In the genomic region with DNA sequence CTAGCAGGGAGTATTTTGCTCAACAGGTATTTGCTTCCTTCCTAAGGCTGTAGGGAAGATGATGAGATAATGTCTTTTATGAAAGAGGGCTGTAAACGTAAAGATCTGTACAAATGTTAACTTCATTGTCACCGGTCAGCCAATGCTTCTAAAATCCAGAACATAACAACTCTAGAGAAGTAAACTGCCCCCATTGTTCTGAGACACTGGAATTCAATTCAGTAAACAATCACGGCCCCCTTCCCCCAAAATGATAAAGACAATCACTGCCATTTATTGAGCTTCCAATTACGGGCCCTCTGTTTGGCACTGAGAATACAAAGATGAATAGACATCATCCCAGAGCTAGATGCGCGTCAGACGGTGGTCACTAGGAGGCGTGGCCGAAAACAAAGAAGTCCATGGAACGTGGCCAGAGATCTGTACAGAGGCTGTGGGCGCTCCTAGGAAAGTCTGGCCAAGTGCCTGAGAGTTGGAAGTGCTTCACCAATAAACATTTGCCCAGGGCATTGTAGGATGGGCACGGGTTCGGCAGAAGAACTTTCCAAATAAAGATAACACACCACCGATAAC, we compare ENCODE assay signal across 8 cellular contexts. TPM values are rescaled to one million over a fixed set of nuclear protein-coding genes. Genes with fewer than 3 reads are reported as not detected.
DNase-seq lines count a peak whose midpoint lies in the region; ATAC-seq, FAIRE-seq and TF ChIP-seq lines count a peak whose summit lies in the region.

No MANE protein-coding gene starts in this region.

- BruUV-seq in HepG2 (replicated peaks; lab: Mats Ljungman, UMichigan), result TSS peak; percentile 87

- POLR2A ChIA-PET in CD8-positive, alpha-beta memory T cell (lab: Charles Lee), result interaction anchor here (2.9 kb wide), 1 partner anchor 176 kb away, joined by 8 read pairs; a partner anchor contains a TSS
- POLR2A ChIA-PET in HepG2 (lab: Yijun Ruan, JAX), result interaction anchor here (0.8 to 4.2 kb wide), 22 partner anchors 9 to 800 kb away, joined by 3 to 50 read pairs (median 4); a partner anchor contains a TSS

- 7% methylated on average over 13 of the region's 14 CpGs for WGBS in HepG2 (ENCODE audit: low lambda C conversion rate)

- H3K27me3 Mint-ChIP-seq in CD8-positive, alpha-beta memory T cell, result no peaks in the 10 kb centered on the region
- H3K27me3 Mint-ChIP-seq in T-helper 2 cell treated with Interferon-gamma antibody and Interleukin-4, amounts not matched to agents 5 μg/mL and 100 μg/mL, for 36 hours (ENCODE audit: low read depth), result no peaks in the 10 kb centered on the region

- H3K9me3 ChIP-seq in CD8-positive, alpha-beta memory T cell (ENCODE audit: low read length), result no peaks in the 10 kb centered on the region
- H3K9me3 ChIP-seq in duodenal mucosa (ENCODE audit: control insufficient read depth in 1 of 2, low read length in 2 of 2) (no peaks in the 10 kb centered on the region), HepG2 (ENCODE audit: low read length) (no peaks in the 10 kb centered on the region)

- H3K79me2 ChIP-seq in HepG2 (ENCODE audit: insufficient read depth, low read length), result peaks cover 41% of the 10 kb centered on the region

- in situ Hi-C loops in HepG2 (cut with HindIII; ENCODE audit: extremely low pct_ligation_motif_present, low pct_unique_long_range_greater_than_20kb), result loop anchor here (10.0 kb wide), 1 partner anchor 293 kb away; no protein-coding TSS in a partner anchor

- no peaks in the 10 kb centered on the region; the same call in 1 of the 2 replicates for H4K20me1 ChIP-seq in HepG2 (ENCODE audit: insufficient read depth, low read length)

- peaks cover 40% of the 10 kb centered on the region for H3K36me3 ChIP-seq in CD8-positive, alpha-beta memory T cell (ENCODE audit: insufficient read depth, low read length)
- H3K36me3 ChIP-seq in duodenal mucosa (ENCODE audit: control insufficient read depth in 1 of 2, insufficient read depth in 2 of 2, low read length in 2 of 2) (peaks cover 24 to 41% of the 10 kb centered on the region in 2 donors), HepG2 (replicated peaks in 1 of 2; ENCODE audit: control insufficient read depth in 1 of 2, insufficient read depth in 2 of 2, low read length in 2 of 2) (peaks cover 12 to 54% of the 10 kb centered on the region in 2 experiments)

- peak; percentile 24 for ATAC-seq in GM21825 (IDR thresholded peaks at IDR 0.05; ENCODE audit: unreplicated experiment)
- peak; percentile 58 for ATAC-seq in HepG2
- ATAC-seq in HG02973 (IDR thresholded peaks at IDR 0.05; ENCODE audit: unreplicated experiment), result no peak

- no peak overlapping the region for H2AFZ ChIP-seq in HepG2 (ENCODE audit: low read length)

- FAIRE-seq in HepG2 (lab: Jason Lieb, UNC), result peak; percentile 86

- peaks cover 20 to 44% (median 31%) of the 10 kb centered on the region in 3 donors for H3K4me1 Mint-ChIP-seq in CD8-positive, alpha-beta memory T cell
- H3K4me1 Mint-ChIP-seq in T-helper 2 cell treated with Interferon-gamma antibody and Interleukin-4, amounts not matched to agents 5 μg/mL and 100 μg/mL, for 36 hours (ENCODE audit: low read depth), result peaks cover 35% of the 10 kb centered on the region

- H3K9me3 Mint-ChIP-seq in CD8-positive, alpha-beta memory T cell, result no peaks in the 10 kb centered on the region
- no peaks in the 10 kb centered on the region for H3K9me3 Mint-ChIP-seq in T-helper 2 cell treated with Interferon-gamma antibody and Interleukin-4, amounts not matched to agents 5 μg/mL and 100 μg/mL, for 36 hours

- H3K27ac ChIP-seq in CD8-positive, alpha-beta memory T cell (ENCODE audit: low read depth, low read length), result peak overlapping the region; percentile 94
- peak overlapping the region; percentile 87 for H3K27ac ChIP-seq in duodenal mucosa (ENCODE audit: low read depth, low read length)
- peak overlapping the region; percentile 99 for H3K27ac ChIP-seq in HepG2 (ENCODE audit: extremely low read length, insufficient read depth, low read length)

- peaks cover 17% of the 10 kb centered on the region for H3K4me1 ChIP-seq in CD8-positive, alpha-beta memory T cell (ENCODE audit: insufficient read depth, low read length)
- H3K4me1 ChIP-seq in duodenal mucosa (ENCODE audit: control insufficient read depth in 1 of 2, insufficient read depth in 2 of 2, low read length in 2 of 2) (peaks cover 16 to 19% of the 10 kb centered on the region in 2 donors), HepG2 (ENCODE audit: insufficient read depth, low read length) (peaks cover 42% of the 10 kb centered on the region)

- no peak for TF ChIP-seq EP300 in HepG2 (IDR thresholded peaks at IDR 0.05; ENCODE audit: low read depth in 2 of 2, low read length in 2 of 2)
- no peak for TF ChIP-seq EP300 in HepG2 (CRISPR knock-in tag; IDR thresholded peaks at IDR 0.05; ENCODE audit: borderline replicate concordance)

- peak overlapping the region; percentile 96 to 100 (median 99) for H3K27ac Mint-ChIP-seq in CD8-positive, alpha-beta memory T cell
- peak overlapping the region; percentile 99 for H3K27ac Mint-ChIP-seq in T-helper 2 cell treated with Interferon-gamma antibody and Interleukin-4, amounts not matched to agents 5 μg/mL and 100 μg/mL, for 36 hours

- intact Hi-C loops in HepG2 (cut with micrococcal nuclease; ENCODE audit: unreplicated experiment), result no loop called here

- no peaks in the 10 kb centered on the region for H3K27me3 ChIP-seq in CD8-positive, alpha-beta memory T cell (ENCODE audit: insufficient read depth, low read length, poor library complexity, severe bottlenecking)
- no peaks in the 10 kb centered on the region for H3K27me3 ChIP-seq in duodenal mucosa (ENCODE audit: control insufficient read depth in 1 of 2, insufficient read depth in 2 of 2, low read length in 2 of 2)
- H3K27me3 ChIP-seq in HepG2 (ENCODE audit: control insufficient read depth in 1 of 2, insufficient read depth in 2 of 2, low read length in 2 of 2), result no peaks in the 10 kb centered on the region; a peak in 1 of 5 replicates

- peak; percentile 34; the same call in 1 of the 2 replicates for TF ChIP-seq CTCF in HepG2 (CRISPR knock-in tag; IDR thresholded peaks at IDR 0.05)

- no peak for TF ChIP-seq RAD21 in HepG2 (CRISPR knock-in tag; IDR thresholded peaks at IDR 0.05)

- peak in 1 of 2 experiments; percentile 74; a peak in 3 of 4 replicates for TF ChIP-seq POLR2A in HepG2 (IDR thresholded peaks at IDR 0.05; ENCODE audit: insufficient read depth in 1 of 2, low read depth in 2 of 2, low read length in 2 of 2)

- peak in 2 of 5 donors; percentile 28 to 39 for DNase-seq in CD8-positive, alpha-beta memory T cell
- DNase-seq in MV-4-11 (lab: John Stamatoyannopoulos, UW) (peak; percentile 56), HepG2 (ENCODE audit: low spot score) (peak; percentile 83)
- DNase-seq in T-helper 2 cell treated with Interferon-gamma antibody and Interleukin-4, amounts not matched to agents 5 μg/mL and 100 μg/mL, for 36 hours (ENCODE audit: low spot score), result peak; percentile 62
- DNase-seq in stimulated activated CD4-positive, alpha-beta T cell treated with anti-CD3 and anti-CD28 coated beads, TNF-alpha, amount 100 ng/mL, for 48 hours (ENCODE audit: low read depth in 3 of 3), result peak; percentile 21 to 33 (median 22)

- H3K4me2 ChIP-seq in HepG2 (ENCODE audit: low read depth, low read length), result peak overlapping the region; percentile 89

- CTCF ChIA-PET in CD8-positive, alpha-beta memory T cell (lab: Charles Lee), result interaction anchor here (1.1 to 2.2 kb wide), 3 partner anchors 58 to 316 kb away, joined by 3 to 12 read pairs (median 5); no protein-coding TSS in a partner anchor
- CTCF ChIA-PET in HepG2 (lab: Yijun Ruan, JAX; ENCODE audit: low intra/inter-chr PET ratio, low total read pairs), result no interaction called here

- peak overlapping the region; percentile 92 for H3K4me3 ChIP-seq in CD8-positive, alpha-beta memory T cell (ENCODE audit: low read length)
- H3K4me3 ChIP-seq in duodenal mucosa (ENCODE audit: low read depth in 1 of 2, low read length in 2 of 2), result peak overlapping the region; percentile 81 to 93
- H3K4me3 ChIP-seq in HepG2 (replicated peaks in 1 of 3; ENCODE audit: insufficient read depth in 1 of 3, low read depth in 2 of 3, low read length in 3 of 3), result peak overlapping the region; percentile 68 to 87 (median 81)

- H3K4me3 Mint-ChIP-seq in CD8-positive, alpha-beta memory T cell, result peak overlapping the region; percentile 91 to 100 (median 92)
- peak overlapping the region; percentile 97 for H3K4me3 Mint-ChIP-seq in T-helper 2 cell treated with Interferon-gamma antibody and Interleukin-4, amounts not matched to agents 5 μg/mL and 100 μg/mL, for 36 hours

- H3K36me3 Mint-ChIP-seq in CD8-positive, alpha-beta memory T cell, result peaks cover 0 to 62% (median 2%) of the 10 kb centered on the region in 3 donors
- H3K36me3 Mint-ChIP-seq in T-helper 2 cell treated with Interferon-gamma antibody and Interleukin-4, amounts not matched to agents 5 μg/mL and 100 μg/mL, for 36 hours (ENCODE audit: low read depth), result peaks cover 58% of the 10 kb centered on the region

- peak overlapping the region; percentile 93 to 98 for H3K9ac ChIP-seq in duodenal mucosa (ENCODE audit: low read depth in 1 of 2, low read length in 2 of 2)
- H3K9ac ChIP-seq in HepG2 (ENCODE audit: insufficient read depth, low read depth, low read length), result peak overlapping the region; percentile 96

RNA-seq across cellular contexts. Expression of a gene that starts 0.6 kb away (rescaled TPM):
- 100 to 1,000 TPM; 148 to 152 TPM for total RNA-seq in CD8-positive, alpha-beta memory T cell
- 258 TPM for polyA plus RNA-seq in CD8-positive, alpha-beta memory T cell
- total RNA-seq in HepG2 (2016; rRNA removed; fragmentation: Illumina TruSeq; extraction: Trizol), result 164 and 175 TPM in 2 replicates
- 124 and 186 TPM in 2 replicates for total RNA-seq in HepG2 (2016; cell fraction: cytosol; rRNA removed; fragmentation: Illumina TruSeq; extraction: Trizol; ENCODE audit: low read depth)
- total RNA-seq in HepG2 (2016; cell fraction: insoluble cytoplasmic fraction; rRNA removed; fragmentation: Illumina TruSeq; extraction: Trizol), result 157 and 180 TPM in 2 replicates
- 166 and 206 TPM in 2 replicates for total RNA-seq in HepG2 (2016; cell fraction: membrane; rRNA removed; fragmentation: Illumina TruSeq; extraction: Trizol)
- 83.5 and 96.3 TPM in 2 replicates for total RNA-seq in HepG2 (2016; cell fraction: nucleus; rRNA removed; fragmentation: Illumina TruSeq; extraction: Trizol)
- 363 and 424 TPM in 2 replicates for polyA plus RNA-seq in HepG2 (2011; rRNA removed)
- 333 and 381 TPM in 2 replicates for polyA plus RNA-seq in HepG2 (2011; cell fraction: cytosol; rRNA removed)
- polyA plus RNA-seq in HepG2 (2011; cell fraction: nucleus; rRNA removed), result 70.6 and 77.2 TPM in 2 replicates
- polyA plus RNA-seq in HepG2 (2012), result 225 and 301 TPM in 2 replicates
- 181 and 226 TPM in 2 replicates for polyA plus RNA-seq in HepG2 (2016; cell fraction: cytosol; fragmentation: Illumina TruSeq; extraction: Trizol; ENCODE audit: low read depth)
- 187 and 188 TPM in 2 replicates for polyA plus RNA-seq in HepG2 (2016; cell fraction: insoluble cytoplasmic fraction; fragmentation: Illumina TruSeq; extraction: Trizol; ENCODE audit: low read depth)
- polyA plus RNA-seq in HepG2 (2016; cell fraction: membrane; fragmentation: Illumina TruSeq; extraction: Trizol; ENCODE audit: low read depth), result 185 and 215 TPM in 2 replicates
- polyA plus RNA-seq in HepG2 (2016; cell fraction: nucleus; fragmentation: Illumina TruSeq; extraction: Trizol; ENCODE audit: insufficient read depth, low read depth), result 173 and 175 TPM in 2 replicates
- polyA minus RNA-seq in HepG2 (2011; rRNA and poly(A)+ RNA removed; ENCODE audit: low replicate concordance), result 153 and 413 TPM in 2 replicates
- 79.2 and 82.2 TPM in 2 replicates for polyA minus RNA-seq in HepG2 (2011; cell fraction: cytosol; rRNA and poly(A)+ RNA removed)
- polyA minus RNA-seq in HepG2 (2011; cell fraction: nucleus; rRNA and poly(A)+ RNA removed), result 54.3 and 55.7 TPM in 2 replicates

RNA-seq across cellular contexts. Expression of a gene that starts 0.9 kb away (rescaled TPM):
- 100 to 1,000 TPM; 112 to 121 TPM for total RNA-seq in CD8-positive, alpha-beta memory T cell
- 15.4 TPM for polyA plus RNA-seq in CD8-positive, alpha-beta memory T cell
- total RNA-seq in HepG2 (2016; rRNA removed; fragmentation: Illumina TruSeq; extraction: Trizol), result 102 and 116 TPM in 2 replicates
- 9.9 and 12.9 TPM in 2 replicates for total RNA-seq in HepG2 (2016; cell fraction: cytosol; rRNA removed; fragmentation: Illumina TruSeq; extraction: Trizol; ENCODE audit: low read depth)
- 103 and 117 TPM in 2 replicates for total RNA-seq in HepG2 (2016; cell fraction: insoluble cytoplasmic fraction; rRNA removed; fragmentation: Illumina TruSeq; extraction: Trizol)
- total RNA-seq in HepG2 (2016; cell fraction: membrane; rRNA removed; fragmentation: Illumina TruSeq; extraction: Trizol), result 25.3 and 31.0 TPM in 2 replicates
- total RNA-seq in HepG2 (2016; cell fraction: nucleus; rRNA removed; fragmentation: Illumina TruSeq; extraction: Trizol), result 47.5 and 54.1 TPM in 2 replicates
- polyA plus RNA-seq in HepG2 (2011; rRNA removed), result 10.9 and 12.4 TPM in 2 replicates
- polyA plus RNA-seq in HepG2 (2011; cell fraction: cytosol; rRNA removed), result 11.9 and 14.6 TPM in 2 replicates
- polyA plus RNA-seq in HepG2 (2011; cell fraction: nucleus; rRNA removed), result 4.0 and 5.3 TPM in 2 replicates
- polyA plus RNA-seq in HepG2 (2012), result 11.2 and 20.0 TPM in 2 replicates
- 5.2 and 7.1 TPM in 2 replicates for polyA plus RNA-seq in HepG2 (2016; cell fraction: cytosol; fragmentation: Illumina TruSeq; extraction: Trizol; ENCODE audit: low read depth)
- polyA plus RNA-seq in HepG2 (2016; cell fraction: insoluble cytoplasmic fraction; fragmentation: Illumina TruSeq; extraction: Trizol; ENCODE audit: low read depth), result 94.2 and 98.7 TPM in 2 replicates
- 12.2 and 15.7 TPM in 2 replicates for polyA plus RNA-seq in HepG2 (2016; cell fraction: membrane; fragmentation: Illumina TruSeq; extraction: Trizol; ENCODE audit: low read depth)
- polyA plus RNA-seq in HepG2 (2016; cell fraction: nucleus; fragmentation: Illumina TruSeq; extraction: Trizol; ENCODE audit: insufficient read depth, low read depth), result 60.2 and 63.1 TPM in 2 replicates
- 25.3 and 218 TPM in 2 replicates for polyA minus RNA-seq in HepG2 (2011; rRNA and poly(A)+ RNA removed; ENCODE audit: low replicate concordance)
- polyA minus RNA-seq in HepG2 (2011; cell fraction: cytosol; rRNA and poly(A)+ RNA removed), result 7.6 and 10.2 TPM in 2 replicates
- 10.8 and 11.8 TPM in 2 replicates for polyA minus RNA-seq in HepG2 (2011; cell fraction: nucleus; rRNA and poly(A)+ RNA removed)

RNA-seq across cellular contexts. Expression of a gene that starts 25.0 kb away (rescaled TPM):
- total RNA-seq in CD8-positive, alpha-beta memory T cell, result 1 to 10 TPM; 6.3 TPM
- 1.4 TPM for polyA plus RNA-seq in CD8-positive, alpha-beta memory T cell
- total RNA-seq in HepG2 (2016; rRNA removed; fragmentation: Illumina TruSeq; extraction: Trizol), result 65.8 and 108 TPM in 2 replicates
- 28.4 and 32.7 TPM in 2 replicates for total RNA-seq in HepG2 (2016; cell fraction: cytosol; rRNA removed; fragmentation: Illumina TruSeq; extraction: Trizol; ENCODE audit: low read depth)
- 63.3 and 108 TPM in 2 replicates for total RNA-seq in HepG2 (2016; cell fraction: insoluble cytoplasmic fraction; rRNA removed; fragmentation: Illumina TruSeq; extraction: Trizol)
- total RNA-seq in HepG2 (2016; cell fraction: membrane; rRNA removed; fragmentation: Illumina TruSeq; extraction: Trizol), result 64.5 and 65.2 TPM in 2 replicates
- total RNA-seq in HepG2 (2016; cell fraction: nucleus; rRNA removed; fragmentation: Illumina TruSeq; extraction: Trizol), result 91.8 and 110 TPM in 2 replicates
- 91.8 and 98.4 TPM in 2 replicates for polyA plus RNA-seq in HepG2 (2011; rRNA removed)
- polyA plus RNA-seq in HepG2 (2011; cell fraction: cytosol; rRNA removed), result 80.8 and 110 TPM in 2 replicates
- 56.1 and 66.5 TPM in 2 replicates for polyA plus RNA-seq in HepG2 (2011; cell fraction: nucleus; rRNA removed)
- polyA plus RNA-seq in HepG2 (2012), result 70.6 and 81.6 TPM in 2 replicates
- 18.4 and 22.5 TPM in 2 replicates for polyA plus RNA-seq in HepG2 (2016; cell fraction: cytosol; fragmentation: Illumina TruSeq; extraction: Trizol; ENCODE audit: low read depth)
- polyA plus RNA-seq in HepG2 (2016; cell fraction: insoluble cytoplasmic fraction; fragmentation: Illumina TruSeq; extraction: Trizol; ENCODE audit: low read depth), result 56.1 and 57.8 TPM in 2 replicates
- polyA plus RNA-seq in HepG2 (2016; cell fraction: membrane; fragmentation: Illumina TruSeq; extraction: Trizol; ENCODE audit: low read depth), result 34.4 and 36.5 TPM in 2 replicates
- polyA plus RNA-seq in HepG2 (2016; cell fraction: nucleus; fragmentation: Illumina TruSeq; extraction: Trizol; ENCODE audit: insufficient read depth, low read depth), result 134 TPM in 2 replicates
- 305 and 789 TPM in 2 replicates for polyA minus RNA-seq in HepG2 (2011; rRNA and poly(A)+ RNA removed; ENCODE audit: low replicate concordance)
- 108 and 118 TPM in 2 replicates for polyA minus RNA-seq in HepG2 (2011; cell fraction: cytosol; rRNA and poly(A)+ RNA removed)
- 63.0 and 82.7 TPM in 2 replicates for polyA minus RNA-seq in HepG2 (2011; cell fraction: nucleus; rRNA and poly(A)+ RNA removed)

RNA-seq across cellular contexts. Expression of a gene that starts 36.3 kb away (rescaled TPM):
- 1 to 10 TPM; 7.2 to 10.0 TPM for total RNA-seq in CD8-positive, alpha-beta memory T cell
- polyA plus RNA-seq in CD8-positive, alpha-beta memory T cell, result 0.98 TPM
- total RNA-seq in HepG2 (2016; rRNA removed; fragmentation: Illumina TruSeq; extraction: Trizol), result 54.7 and 124 TPM in 2 replicates
- 17.6 and 17.8 TPM in 2 replicates for total RNA-seq in HepG2 (2016; cell fraction: cytosol; rRNA removed; fragmentation: Illumina TruSeq; extraction: Trizol; ENCODE audit: low read depth)
- total RNA-seq in HepG2 (2016; cell fraction: insoluble cytoplasmic fraction; rRNA removed; fragmentation: Illumina TruSeq; extraction: Trizol), result 51.3 and 120 TPM in 2 replicates
- total RNA-seq in HepG2 (2016; cell fraction: membrane; rRNA removed; fragmentation: Illumina TruSeq; extraction: Trizol), result 42.1 and 45.1 TPM in 2 replicates
- total RNA-seq in HepG2 (2016; cell fraction: nucleus; rRNA removed; fragmentation: Illumina TruSeq; extraction: Trizol), result 103 and 115 TPM in 2 replicates
- 90.1 and 125 TPM in 2 replicates for polyA plus RNA-seq in HepG2 (2011; rRNA removed)
- polyA plus RNA-seq in HepG2 (2011; cell fraction: cytosol; rRNA removed), result 66.9 and 93.5 TPM in 2 replicates
- polyA plus RNA-seq in HepG2 (2011; cell fraction: nucleus; rRNA removed), result 77.8 and 97.6 TPM in 2 replicates
- polyA plus RNA-seq in HepG2 (2012), result 111 and 112 TPM in 2 replicates
- 16.3 and 18.5 TPM in 2 replicates for polyA plus RNA-seq in HepG2 (2016; cell fraction: cytosol; fragmentation: Illumina TruSeq; extraction: Trizol; ENCODE audit: low read depth)
- polyA plus RNA-seq in HepG2 (2016; cell fraction: insoluble cytoplasmic fraction; fragmentation: Illumina TruSeq; extraction: Trizol; ENCODE audit: low read depth), result 43.7 and 53.6 TPM in 2 replicates
- polyA plus RNA-seq in HepG2 (2016; cell fraction: membrane; fragmentation: Illumina TruSeq; extraction: Trizol; ENCODE audit: low read depth), result 27.1 and 32.3 TPM in 2 replicates
- 153 and 164 TPM in 2 replicates for polyA plus RNA-seq in HepG2 (2016; cell fraction: nucleus; fragmentation: Illumina TruSeq; extraction: Trizol; ENCODE audit: insufficient read depth, low read depth)
- polyA minus RNA-seq in HepG2 (2011; rRNA and poly(A)+ RNA removed; ENCODE audit: low replicate concordance), result 240 and 324 TPM in 2 replicates
- polyA minus RNA-seq in HepG2 (2011; cell fraction: cytosol; rRNA and poly(A)+ RNA removed), result 65.5 and 71.3 TPM in 2 replicates
- polyA minus RNA-seq in HepG2 (2011; cell fraction: nucleus; rRNA and poly(A)+ RNA removed), result 23.2 and 36.6 TPM in 2 replicates

RNA-seq across cellular contexts. Expression of a gene that starts 39.4 kb away (rescaled TPM):
- total RNA-seq in CD8-positive, alpha-beta memory T cell, result under 1 TPM; 0.70 to 0.93 TPM
- 0.63 TPM for polyA plus RNA-seq in CD8-positive, alpha-beta memory T cell
- 7.9 and 10.2 TPM in 2 replicates for total RNA-seq in HepG2 (2016; rRNA removed; fragmentation: Illumina TruSeq; extraction: Trizol)
- 6.6 and 7.4 TPM in 2 replicates for total RNA-seq in HepG2 (2016; cell fraction: cytosol; rRNA removed; fragmentation: Illumina TruSeq; extraction: Trizol; ENCODE audit: low read depth)
- total RNA-seq in HepG2 (2016; cell fraction: insoluble cytoplasmic fraction; rRNA removed; fragmentation: Illumina TruSeq; extraction: Trizol), result 6.8 and 10.3 TPM in 2 replicates
- total RNA-seq in HepG2 (2016; cell fraction: membrane; rRNA removed; fragmentation: Illumina TruSeq; extraction: Trizol), result 8.2 and 8.5 TPM in 2 replicates
- total RNA-seq in HepG2 (2016; cell fraction: nucleus; rRNA removed; fragmentation: Illumina TruSeq; extraction: Trizol), result 16.7 and 20.6 TPM in 2 replicates
- polyA plus RNA-seq in HepG2 (2011; rRNA removed), result 25.9 and 33.2 TPM in 2 replicates
- polyA plus RNA-seq in HepG2 (2011; cell fraction: cytosol; rRNA removed), result 17.4 and 19.1 TPM in 2 replicates
- 140 and 154 TPM in 2 replicates for polyA plus RNA-seq in HepG2 (2011; cell fraction: nucleus; rRNA removed)
- polyA plus RNA-seq in HepG2 (2012), result 27.5 and 41.4 TPM in 2 replicates
- polyA plus RNA-seq in HepG2 (2016; cell fraction: cytosol; fragmentation: Illumina TruSeq; extraction: Trizol; ENCODE audit: low read depth), result 1.8 and 2.1 TPM in 2 replicates
- polyA plus RNA-seq in HepG2 (2016; cell fraction: insoluble cytoplasmic fraction; fragmentation: Illumina TruSeq; extraction: Trizol; ENCODE audit: low read depth), result 12.8 and 17.2 TPM in 2 replicates
- polyA plus RNA-seq in HepG2 (2016; cell fraction: membrane; fragmentation: Illumina TruSeq; extraction: Trizol; ENCODE audit: low read depth), result 5.7 and 6.2 TPM in 2 replicates
- 69.8 and 76.1 TPM in 2 replicates for polyA plus RNA-seq in HepG2 (2016; cell fraction: nucleus; fragmentation: Illumina TruSeq; extraction: Trizol; ENCODE audit: insufficient read depth, low read depth)
- polyA minus RNA-seq in HepG2 (2011; rRNA and poly(A)+ RNA removed; ENCODE audit: low replicate concordance), result 2.9 and 52.2 TPM in 2 replicates
- 27.3 and 36.7 TPM in 2 replicates for polyA minus RNA-seq in HepG2 (2011; cell fraction: cytosol; rRNA and poly(A)+ RNA removed)
- 39.0 and 39.4 TPM in 2 replicates for polyA minus RNA-seq in HepG2 (2011; cell fraction: nucleus; rRNA and poly(A)+ RNA removed)

Comparison
In these comparisons a context has a peak if more than half of its experiments do, and no peak if none do; other contexts are left out.
1. RNA of a gene that starts 25.0 kb away (total RNA-seq): 28.4 to 110 TPM in HepG2; 6.3 TPM in CD8-positive, alpha-beta memory T cell; every median in the first group is over 4 times any median in the second.
2. Peak in every context shown above with its lines, with median percentiles within 50 percentile points of each other: H3K27ac ChIP-seq and H3K4me3 ChIP-seq.